1 cellular context compared by ENCODE assay signal in genomic region chr12:3160081-3160480, GRCh38.
TF ChIP-seq lines count a peak whose summit lies in the region.

No MANE protein-coding gene starts in this region.

TF ChIP-seq in HCT116, 20 proteins besides CTCF, POLR2A, EP300 and RAD21 (continued from another document):
- TF ChIP-seq, protein P1, sequence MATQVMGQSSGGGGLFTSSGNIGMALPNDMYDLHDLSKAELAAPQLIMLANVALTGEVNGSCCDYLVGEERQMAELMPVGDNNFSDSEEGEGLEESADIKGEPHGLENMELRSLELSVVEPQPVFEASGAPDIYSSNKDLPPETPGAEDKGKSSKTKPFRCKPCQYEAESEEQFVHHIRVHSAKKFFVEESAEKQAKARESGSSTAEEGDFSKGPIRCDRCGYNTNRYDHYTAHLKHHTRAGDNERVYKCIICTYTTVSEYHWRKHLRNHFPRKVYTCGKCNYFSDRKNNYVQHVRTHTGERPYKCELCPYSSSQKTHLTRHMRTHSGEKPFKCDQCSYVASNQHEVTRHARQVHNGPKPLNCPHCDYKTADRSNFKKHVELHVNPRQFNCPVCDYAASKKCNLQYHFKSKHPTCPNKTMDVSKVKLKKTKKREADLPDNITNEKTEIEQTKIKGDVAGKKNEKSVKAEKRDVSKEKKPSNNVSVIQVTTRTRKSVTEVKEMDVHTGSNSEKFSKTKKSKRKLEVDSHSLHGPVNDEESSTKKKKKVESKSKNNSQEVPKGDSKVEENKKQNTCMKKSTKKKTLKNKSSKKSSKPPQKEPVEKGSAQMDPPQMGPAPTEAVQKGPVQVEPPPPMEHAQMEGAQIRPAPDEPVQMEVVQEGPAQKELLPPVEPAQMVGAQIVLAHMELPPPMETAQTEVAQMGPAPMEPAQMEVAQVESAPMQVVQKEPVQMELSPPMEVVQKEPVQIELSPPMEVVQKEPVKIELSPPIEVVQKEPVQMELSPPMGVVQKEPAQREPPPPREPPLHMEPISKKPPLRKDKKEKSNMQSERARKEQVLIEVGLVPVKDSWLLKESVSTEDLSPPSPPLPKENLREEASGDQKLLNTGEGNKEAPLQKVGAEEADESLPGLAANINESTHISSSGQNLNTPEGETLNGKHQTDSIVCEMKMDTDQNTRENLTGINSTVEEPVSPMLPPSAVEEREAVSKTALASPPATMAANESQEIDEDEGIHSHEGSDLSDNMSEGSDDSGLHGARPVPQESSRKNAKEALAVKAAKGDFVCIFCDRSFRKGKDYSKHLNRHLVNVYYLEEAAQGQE (IDR thresholded peaks at IDR 0.05; ENCODE audit: low read depth) = no peak
- TF ChIP-seq EZH2phosphoT487 (IDR thresholded peaks at IDR 0.05; ENCODE audit: borderline replicate concordance) = no peak
TF ChIP-seq in HCT116: peak in this region for 1.
